Comparison of ENCODE assay signal across 16 cellular contexts in genomic region chr16:84919267-84919666, GRCh38.
DNase-seq lines count a peak whose midpoint lies in the region; ATAC-seq and TF ChIP-seq lines count a peak whose summit lies in the region.
"Had no signal": no experiment of that assay in that cellular context is flagged by ENCODE, and none has a peak within 500 bp of the region (broad histone marks: within the 10 kb centered on the region; RNA-seq: fewer than 3 reads in every experiment).

No MANE protein-coding gene starts in this region.

- DNase-seq in GM23248 (peak; percentile 42), astrocyte of the spinal cord (ENCODE audit: low read depth, low spot score) (peak; percentile 34), nephron progenitor cell (no peak), type B pancreatic cell (ENCODE audit: extremely low spot score, unreplicated experiment) (no peak), HuH-7.5 (ENCODE audit: low spot score) (no peak), endothelial cell (ENCODE audit: low spot score) (no peak)
- DNase-seq: AML-193, COR-L47, DMS153, HCEC 1CT, NCI-H1417 treated with DMSO at 0.1 percent for 48 hours, NCI-H1930, NCI-H748 treated with DMSO at 0.1 percent for 48 hours, SJCRH30 had no signal

- H3F3A ChIP-seq in GM23248 (ENCODE audit: insufficient read depth): no peaks in the 10 kb centered on the region

- WGBS in GM23248 (ENCODE audit: low coverage in 1 of 2, low lambda C conversion rate in 2 of 2, missing lambda C conversion rate in 2 of 2), 2 experiments: 77% methylated on average over 7 of the region's 7 CpGs

- H3K4me1 ChIP-seq in GM23248 (ENCODE audit: insufficient read depth): no peaks in the 10 kb centered on the region

- TF ChIP-seq CTCF in astrocyte of the spinal cord (IDR thresholded peaks at IDR 0.05; ENCODE audit: low read depth, low read length) (no peak), nephron progenitor cell (IDR thresholded peaks at IDR 0.05) (no peak), type B pancreatic cell (conservative IDR thresholded peaks at IDR 0.05) (no peak), endothelial cell (IDR thresholded peaks at IDR 0.05; ENCODE audit: unreplicated experiment) (no peak)

- peaks cover 19% of the 10 kb centered on the region for H3K27me3 Mint-ChIP-seq in nephron progenitor cell (ENCODE audit: low read depth, poor library complexity)
- H3K27me3 Mint-ChIP-seq in type B pancreatic cell: peaks cover 3% of the 10 kb centered on the region
- peaks cover 2% of the 10 kb centered on the region for H3K27me3 Mint-ChIP-seq in endothelial cell (ENCODE audit: unreplicated experiment)

- no peak overlapping the region for H3K27ac ChIP-seq in GM23248
- H3K27ac ChIP-seq: RWPE1, SJCRH30 had no signal

- H3K9ac ChIP-seq in GM23248: no peak overlapping the region

- H3K9me3 ChIP-seq in GM23248 (ENCODE audit: low read depth): no peaks in the 10 kb centered on the region
- H3K9me3 ChIP-seq: SJCRH30 had no signal

- H3K27ac Mint-ChIP-seq in nephron progenitor cell (peak overlapping the region; percentile 34), type B pancreatic cell (peak overlapping the region; percentile 47), endothelial cell (ENCODE audit: unreplicated experiment) (no peak overlapping the region)

- H3K27me3 ChIP-seq in GM23248 (replicated peaks; ENCODE audit: insufficient read depth): peaks cover 4% of the 10 kb centered on the region; the same call in 1 of the 2 replicates
- H3K27me3 ChIP-seq: SJCRH30 had no signal

- H3K36me3 ChIP-seq in GM23248 (ENCODE audit: low read depth): no peaks in the 10 kb centered on the region
- H3K36me3 ChIP-seq: SJCRH30 had no signal

- H3K36me3 Mint-ChIP-seq in nephron progenitor cell (ENCODE audit: low read depth): no peaks in the 10 kb centered on the region
- no peaks in the 10 kb centered on the region for H3K36me3 Mint-ChIP-seq in type B pancreatic cell
- no peaks in the 10 kb centered on the region for H3K36me3 Mint-ChIP-seq in endothelial cell (ENCODE audit: low read depth, unreplicated experiment)

- H3K4me2 ChIP-seq in GM23248 (ENCODE audit: unreplicated experiment): no peak overlapping the region

- H3K9me3 Mint-ChIP-seq in nephron progenitor cell (no peaks in the 10 kb centered on the region), type B pancreatic cell (no peaks in the 10 kb centered on the region), endothelial cell (ENCODE audit: unreplicated experiment) (no peaks in the 10 kb centered on the region)

- H2AFZ ChIP-seq in GM23248: no peak overlapping the region

- no peaks in the 10 kb centered on the region for H4K20me1 ChIP-seq in GM23248 (ENCODE audit: insufficient read depth)

- in situ Hi-C loops in GM23248 (cut with MboI): no loop called here
- in situ Hi-C loops in astrocyte of the spinal cord (cut with HindIII; ENCODE audit: low sequenced_read_pairs): no loop called here

- H3K4me3 ChIP-seq in GM23248 (no peak overlapping the region), astrocyte of the spinal cord (ENCODE audit: low read depth, low read length) (no peak overlapping the region)
- H3K4me3 ChIP-seq: SJCRH30 had no signal

- H3K4me1 Mint-ChIP-seq in nephron progenitor cell (peaks cover 72% of the 10 kb centered on the region), type B pancreatic cell (ENCODE audit: unreplicated experiment) (peaks cover 38% of the 10 kb centered on the region), endothelial cell (ENCODE audit: unreplicated experiment) (no peaks in the 10 kb centered on the region)

- no peaks in the 10 kb centered on the region for H3K79me2 ChIP-seq in GM23248 (ENCODE audit: insufficient read depth)

- no peak for ATAC-seq in HG03175 (IDR thresholded peaks at IDR 0.05; ENCODE audit: unreplicated experiment)

- no peak overlapping the region for H3K4me3 Mint-ChIP-seq in nephron progenitor cell
- no peak overlapping the region for H3K4me3 Mint-ChIP-seq in type B pancreatic cell
- H3K4me3 Mint-ChIP-seq in endothelial cell (ENCODE audit: unreplicated experiment): no peak overlapping the region

- H3K9me2 ChIP-seq in GM23248 (ENCODE audit: insufficient read depth): no peaks in the 10 kb centered on the region

Comparison
In these comparisons a context has a peak if more than half of its experiments do, and no peak if none do; other contexts are left out.
1. DNase-seq: peak in GM23248 (single experiment) and astrocyte of the spinal cord (single experiment); none in nephron progenitor cell (single experiment), type B pancreatic cell (single experiment), HuH-7.5 (single experiment) and endothelial cell (single experiment).